In the genomic region with DNA sequence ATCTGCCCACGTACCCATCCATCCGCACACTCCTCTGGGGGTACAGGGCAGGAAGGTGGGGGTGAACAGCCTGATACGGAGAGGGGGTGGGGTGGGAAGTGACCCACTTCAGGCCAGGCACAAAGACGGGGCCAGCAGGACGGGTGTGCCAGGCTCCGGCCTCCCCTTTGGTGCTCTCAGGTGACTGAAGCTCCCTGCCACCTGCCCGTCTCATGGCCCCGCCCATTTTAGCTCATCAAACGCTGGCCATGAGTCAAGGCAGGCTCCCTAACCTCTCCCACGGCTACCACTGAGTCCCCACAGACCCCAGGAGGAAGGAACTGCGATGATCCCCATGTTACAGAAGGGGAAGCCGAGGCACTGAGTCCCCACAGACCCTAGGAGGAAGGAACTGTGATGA, we compare ENCODE assay signal across 1 cellular context.
TF ChIP-seq lines count a peak whose summit lies in the region.

No MANE protein-coding gene starts in this region.

TF ChIP-seq in H1, 55 proteins besides CTCF, POLR2A, EP300 and RAD21:
- TF ChIP-seq POU5F1 (IDR thresholded peaks at IDR 0.05; ENCODE audit: low read depth, low read length): no peak
- TF ChIP-seq, protein P1, sequence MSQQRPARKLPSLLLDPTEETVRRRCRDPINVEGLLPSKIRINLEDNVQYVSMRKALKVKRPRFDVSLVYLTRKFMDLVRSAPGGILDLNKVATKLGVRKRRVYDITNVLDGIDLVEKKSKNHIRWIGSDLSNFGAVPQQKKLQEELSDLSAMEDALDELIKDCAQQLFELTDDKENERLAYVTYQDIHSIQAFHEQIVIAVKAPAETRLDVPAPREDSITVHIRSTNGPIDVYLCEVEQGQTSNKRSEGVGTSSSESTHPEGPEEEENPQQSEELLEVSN (IDR thresholded peaks at IDR 0.05): peak; percentile 42; the same call in 1 of the 2 replicates
